In the genomic region with DNA sequence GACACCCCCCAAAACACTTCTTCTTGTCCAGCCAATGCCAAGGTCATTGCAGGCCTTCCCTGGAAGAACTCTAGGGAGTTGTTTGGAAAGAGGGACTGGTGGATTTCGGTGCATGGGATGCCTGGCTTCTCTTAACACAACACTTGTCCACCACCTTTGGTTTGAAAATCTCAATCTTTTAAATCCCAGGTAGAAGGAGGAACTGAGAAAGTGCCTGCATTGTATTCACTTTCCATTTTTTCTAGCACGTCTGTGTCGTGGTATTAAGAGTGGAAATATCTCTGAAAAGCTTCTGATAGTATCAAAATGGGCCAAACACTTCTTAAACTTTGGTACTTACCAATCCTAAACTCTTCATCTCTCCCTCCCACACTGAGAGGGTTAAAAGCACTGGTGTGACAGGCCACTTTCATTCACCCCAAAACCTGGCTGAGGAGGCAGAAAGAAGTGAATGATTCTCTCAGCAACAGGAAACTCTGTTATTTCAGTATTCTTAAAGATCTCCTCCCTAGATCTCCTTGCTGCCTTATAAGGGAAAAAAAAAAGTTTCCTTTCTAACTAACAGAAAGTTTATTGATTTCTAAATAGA, we compare ENCODE assay signal across 11 cellular contexts. TPM values are rescaled to one million over a fixed set of nuclear protein-coding genes. Genes with fewer than 3 reads are reported as not detected.
A peak's percentile ranks its signal among the peaks of the same experiment; 100 is the strongest.
DNase-seq lines count a peak whose midpoint lies in the region; ATAC-seq and TF ChIP-seq lines count a peak whose summit lies in the region.
"Had no signal": no experiment of that assay in that cellular context is flagged by ENCODE, and none has a peak within 500 bp of the region (broad histone marks: within the 10 kb centered on the region; RNA-seq: fewer than 3 reads in every experiment).

No MANE protein-coding gene starts in this region.

- H3K27me3 Mint-ChIP-seq in activated naive CD8-positive, alpha-beta T cell treated with anti-CD3 and anti-CD28 coated beads, Interleukin-2, amount 50 U/mL, for 24 hours = peaks cover 65% of the 10 kb centered on the region

- H3K27ac ChIP-seq in ACC112 (ENCODE audit: low read depth, low read length) (peak overlapping the region; percentile 92), lower lobe of right lung (peak overlapping the region; percentile 93)

- no peak overlapping the region for H3K4me3 Mint-ChIP-seq in activated naive CD8-positive, alpha-beta T cell treated with anti-CD3 and anti-CD28 coated beads, Interleukin-2, amount 50 U/mL, for 24 hours

- peaks cover 64% of the 10 kb centered on the region for H3K79me2 ChIP-seq in ACC112 (ENCODE audit: control insufficient read depth, insufficient read depth, low read length, unreplicated experiment)

- H3K4me1 ChIP-seq in ACC112 (ENCODE audit: control insufficient read depth, insufficient read depth, low read length, unreplicated experiment) (peaks cover 26% of the 10 kb centered on the region), lower lobe of right lung (peaks cover 48% of the 10 kb centered on the region)

- peak; percentile 17 for ATAC-seq in GM19467 (IDR thresholded peaks at IDR 0.05; ENCODE audit: unreplicated experiment)
- no peak for ATAC-seq in lower lobe of right lung
- no peak for ATAC-seq in GM19023 (IDR thresholded peaks at IDR 0.05; ENCODE audit: unreplicated experiment)
- ATAC-seq in activated naive CD8-positive, alpha-beta T cell treated with anti-CD3 and anti-CD28 coated beads, Interleukin-2, amount 50 U/mL, for 24 hours = no peak
- ATAC-seq: pancreas had no signal

- H3K4me3 ChIP-seq in ACC112 (ENCODE audit: low read depth, low read length) (peak overlapping the region; percentile 86), lower lobe of right lung (peak overlapping the region; percentile 71)
- H3K4me3 ChIP-seq: pancreas had no signal

- H3K27me3 ChIP-seq in ACC112 (ENCODE audit: insufficient read depth, low read length) (no peaks in the 10 kb centered on the region), lower lobe of right lung (ENCODE audit: low read depth) (no peaks in the 10 kb centered on the region)
- H3K27me3 ChIP-seq: pancreas had no signal

- peaks cover 40% of the 10 kb centered on the region for H3K4me1 Mint-ChIP-seq in activated naive CD8-positive, alpha-beta T cell treated with anti-CD3 and anti-CD28 coated beads, Interleukin-2, amount 50 U/mL, for 24 hours

- H3K9me3 ChIP-seq in lower lobe of right lung = no peaks in the 10 kb centered on the region
- H3K9me3 ChIP-seq: pancreas had no signal

- peak overlapping the region; percentile 71 for H2AFZ ChIP-seq in ACC112 (ENCODE audit: low read length, unreplicated experiment)

- H3K36me3 ChIP-seq in ACC112 (ENCODE audit: insufficient read depth, low read length) = no peaks in the 10 kb centered on the region
- H3K36me3 ChIP-seq in lower lobe of right lung = no peaks in the 10 kb centered on the region
- H3K36me3 ChIP-seq: pancreas had no signal

- TF ChIP-seq CTCF in lower lobe of right lung (IDR thresholded peaks at IDR 0.05) = no peak

- H3K36me3 Mint-ChIP-seq in activated naive CD8-positive, alpha-beta T cell treated with anti-CD3 and anti-CD28 coated beads, Interleukin-2, amount 50 U/mL, for 24 hours (ENCODE audit: low read depth) = peaks cover 6% of the 10 kb centered on the region

- peak; percentile 11 for DNase-seq in RPMI8226
- DNase-seq in lower lobe of right lung = no peak
- DNase-seq in NCI-H345 treated with DMSO at 0.1 percent for 48 hours (lab: John Stamatoyannopoulos, UW; ENCODE audit: unreplicated experiment) = no peak
- no peak for DNase-seq in GM03348 (ENCODE audit: low spot score)
- DNase-seq in activated naive CD8-positive, alpha-beta T cell treated with anti-CD3 and anti-CD28 coated beads, Interleukin-2, amount 50 U/mL, for 24 hours = no peak
- DNase-seq: effector CD8-positive, alpha-beta T cell; NCI-H187 treated with DMSO at 0.1 percent for 48 hours; pancreas had no signal

- intact Hi-C loops in lower lobe of right lung (cut with DNase I) = loop anchor here (10.0 kb wide), 1 partner anchor 223 kb away; no protein-coding TSS in a partner anchor

- H3K27ac Mint-ChIP-seq in activated naive CD8-positive, alpha-beta T cell treated with anti-CD3 and anti-CD28 coated beads, Interleukin-2, amount 50 U/mL, for 24 hours = no peak overlapping the region

- H3K9me3 Mint-ChIP-seq in activated naive CD8-positive, alpha-beta T cell treated with anti-CD3 and anti-CD28 coated beads, Interleukin-2, amount 50 U/mL, for 24 hours = no peaks in the 10 kb centered on the region

RNA-seq across cellular contexts. Expression of gene NFIB, which starts 3.8 kb away (rescaled TPM):
- total RNA-seq in lower lobe of right lung = 97.7 TPM
